In the genomic region with DNA sequence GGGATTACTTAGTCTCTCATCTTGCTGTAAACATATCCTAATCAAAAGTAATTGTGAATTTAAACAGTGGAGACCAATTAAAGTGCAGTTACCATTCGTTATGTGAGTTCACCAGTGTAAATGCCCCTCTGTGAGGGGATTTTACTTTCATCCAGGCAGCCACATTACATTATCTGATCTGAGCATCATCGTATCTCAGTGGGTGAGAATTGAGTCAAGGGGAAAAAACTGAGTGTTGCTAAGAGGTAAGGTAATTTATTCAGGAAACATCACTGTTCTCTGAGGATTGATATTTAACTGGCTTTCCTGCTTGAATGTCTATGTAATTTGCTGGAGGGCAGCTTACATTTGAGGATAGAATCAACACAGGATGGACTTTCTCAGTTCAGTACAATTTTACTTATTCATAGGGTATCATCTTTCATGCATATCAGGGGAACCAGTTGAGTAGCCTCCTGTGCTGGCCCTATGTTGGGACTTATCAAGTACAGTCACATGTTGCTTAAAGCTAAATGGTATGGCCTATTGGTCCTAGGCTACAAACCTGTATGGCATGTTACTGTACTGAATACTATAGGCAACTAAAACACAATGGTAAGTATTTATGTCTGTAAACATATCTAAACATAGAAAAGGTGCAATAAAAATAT, we compare ENCODE assay signal across 11 cellular contexts.
DNase-seq lines count a peak whose midpoint lies in the region; ATAC-seq, FAIRE-seq and TF ChIP-seq lines count a peak whose summit lies in the region.
"Had no signal": no experiment of that assay in that cellular context is flagged by ENCODE, and none has a peak within 500 bp of the region (broad histone marks: within the 10 kb centered on the region; RNA-seq: fewer than 3 reads in every experiment).

No MANE protein-coding gene starts in this region.

- no peaks in the 10 kb centered on the region for H3K27me3 ChIP-seq in bronchial epithelial cell (ENCODE audit: control insufficient read depth, insufficient read depth, low read length)
- H3K27me3 ChIP-seq: neural progenitor cell had no signal

- no peak for FAIRE-seq in bronchial epithelial cell (lab: Jason Lieb, UNC)

- ATAC-seq in GM18909 (IDR thresholded peaks at IDR 0.05; ENCODE audit: poor library complexity, unreplicated experiment) (peak; percentile 46), sciatic nerve (no peak)
- ATAC-seq: lower lobe of right lung had no signal

- in situ Hi-C loops in GM13977 (cut with MboI; ENCODE audit: low pct_unique_long_range_greater_than_20kb, low sequenced_read_pairs, unreplicated experiment), result no loop called here

- DNase-seq in GM13977 (ENCODE audit: low spot score) (peak; percentile 17), HPDE6-E6E7 (ENCODE audit: extremely low spot score) (peak; percentile 45), bronchial epithelial cell (ENCODE audit: low read depth) (peak; percentile 68), germinal center (ENCODE audit: low spot score) (no peak), islet precursor cell (no peak), sciatic nerve (ENCODE audit: low spot score) (no peak)
- DNase-seq: CD4-positive, CD25-positive, alpha-beta regulatory T cell; Kasumi-1; lower lobe of right lung had no signal

- intact Hi-C loops in sciatic nerve (cut with DNase I), result no loop called here

- H3K4me3 ChIP-seq in bronchial epithelial cell (ENCODE audit: low read depth, low read length), result no peak overlapping the region
- H3K4me3 ChIP-seq: lower lobe of right lung, neural progenitor cell had no signal

- no peaks in the 10 kb centered on the region for H3K36me3 ChIP-seq in bronchial epithelial cell (ENCODE audit: control insufficient read depth, insufficient read depth, low read length)
- H3K36me3 ChIP-seq: lower lobe of right lung, neural progenitor cell had no signal

- TF ChIP-seq CTCF in GM13977 (IDR thresholded peaks at IDR 0.05; ENCODE audit: extremely low read depth, insufficient read depth, missing control alignments) (no peak), bronchial epithelial cell (IDR thresholded peaks at IDR 0.05; ENCODE audit: insufficient read depth, low read length, severe bottlenecking) (no peak)

Comparison
In these comparisons a context has a peak if more than half of its experiments do, and no peak if none do; other contexts are left out.
1. DNase-seq: peak in GM13977 (single experiment), HPDE6-E6E7 (single experiment) and bronchial epithelial cell (single experiment); none in germinal center (single experiment), islet precursor cell (single experiment) and sciatic nerve (single experiment).